ENCODE assay signal across 29 cellular contexts in the genomic region with DNA sequence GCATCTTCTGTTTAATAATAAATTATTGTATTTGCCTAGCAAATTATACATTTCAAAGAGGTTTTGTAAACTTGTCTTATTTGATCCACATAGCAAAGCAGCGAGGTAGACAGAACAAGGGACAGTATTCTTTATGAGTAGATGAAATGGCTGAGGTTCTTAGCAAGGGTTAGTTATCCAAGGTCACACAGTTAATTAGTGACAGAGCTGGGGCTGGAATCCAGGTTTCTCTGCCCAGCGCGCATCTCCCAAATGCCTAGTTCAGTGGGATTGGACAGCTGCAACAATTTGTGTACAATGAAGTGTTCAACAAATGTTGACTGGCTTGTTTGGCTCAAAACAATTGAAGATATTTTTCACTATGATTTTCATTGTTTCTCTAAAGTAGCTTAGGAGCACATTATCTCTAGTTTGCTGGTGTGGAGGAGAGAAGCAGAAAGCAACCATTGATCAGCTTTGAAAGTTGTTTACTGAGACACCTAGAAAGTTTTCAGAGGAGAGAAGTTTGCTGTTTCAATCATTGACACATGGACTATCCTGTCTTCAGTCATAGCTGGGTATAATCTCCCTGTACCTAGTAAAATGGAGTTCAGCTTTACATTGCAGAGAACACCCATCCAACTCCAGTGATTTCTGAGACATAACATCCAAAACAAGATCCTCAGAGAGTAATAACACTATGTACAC.
"Had no signal": no experiment of that assay in that cellular context is flagged by ENCODE, and none has a peak within 500 bp of the region (broad histone marks: within the 10 kb centered on the region; RNA-seq: fewer than 3 reads in every experiment).

No MANE protein-coding gene starts in this region.

- H3K27ac ChIP-seq: gastrocnemius medialis, ovary, psoas muscle, right atrium auricular region, testis, transverse colon had no signal

- DNase-seq: activated CD4-positive, alpha-beta memory T cell treated with anti-CD3 and anti-CD28 coated beads, Interleukin-2, amount 10 ng/mL, durations not matched to agents 7 days and 5 days; activated CD4-positive, alpha-beta T cell treated with anti-CD3 and anti-CD28 coated beads for 1 hour; activated CD4-positive, alpha-beta T cell treated with anti-CD3 and anti-CD28 coated beads, Interleukin-2, amount 10 ng/mL, durations not matched to agents 7 days and 5 days; activated CD8-positive, alpha-beta memory T cell treated with anti-CD3 and anti-CD28 coated beads, Interleukin-2, amount 50 U/mL, for 48 hours; activated gamma-delta T cell treated with Interleukin-2 at 50 U/mL for 16 hours; activated naive CD4-positive, alpha-beta T cell treated with anti-CD3 and anti-CD28 coated beads, Interleukin-2, amount 50 U/mL, for 16 hours; activated T-cell treated with anti-CD3 and anti-CD28 coated beads, Interleukin-2, amount 50 U/mL, for 24 hours; amniotic stem cell; caudate nucleus; cortex of kidney; effector memory CD8-positive, alpha-beta T cell; erythroblast; gastrocnemius medialis; glutamatergic neuron; left cardiac atrium; naive B cell; nephron progenitor cell; ovary; psoas muscle; stimulated activated CD4-positive, alpha-beta T cell treated with anti-CD3 and anti-CD28 coated beads, Interleukin-4, amount 100 ng/mL, for 1 hour; stimulated activated naive CD8-positive, alpha-beta T cell treated with anti-CD3 and anti-CD28 coated beads, Interleukin-15, Interleukin-2, amounts not matched to agents 100 U/mL and 50 U/mL, for 24 hours; T-helper 17 cell; testis; transverse colon had no signal

- H3K4me3 ChIP-seq: gastrocnemius medialis, lung, ovary, psoas muscle, right atrium auricular region, testis, transverse colon had no signal

- H3K9me3 ChIP-seq: gastrocnemius medialis, ovary, psoas muscle, right atrium auricular region, testis, transverse colon had no signal

- FAIRE-seq: astrocyte, keratinocyte had no signal

- H3K27me3 ChIP-seq: gastrocnemius medialis, ovary, right atrium auricular region, testis, transverse colon had no signal

- H3K36me3 ChIP-seq: gastrocnemius medialis, ovary, right atrium auricular region, transverse colon had no signal

- H3K4me1 ChIP-seq: gastrocnemius medialis, psoas muscle, right atrium auricular region, transverse colon had no signal

- ATAC-seq: activated T-helper 17 cell treated with anti-CD3 and anti-CD28 coated beads, Interleukin-2, amount 50 U/mL, for 72 hours; effector memory CD8-positive, alpha-beta T cell; gastrocnemius medialis; left cardiac atrium; psoas muscle; stimulated activated naive CD8-positive, alpha-beta T cell treated with anti-CD3 and anti-CD28 coated beads, Interleukin-15, Interleukin-2, amounts not matched to agents 100 U/mL and 50 U/mL, for 24 hours; T-helper 17 cell had no signal
